Comparison of ENCODE assay signal across 1 cellular context in the genomic region with DNA sequence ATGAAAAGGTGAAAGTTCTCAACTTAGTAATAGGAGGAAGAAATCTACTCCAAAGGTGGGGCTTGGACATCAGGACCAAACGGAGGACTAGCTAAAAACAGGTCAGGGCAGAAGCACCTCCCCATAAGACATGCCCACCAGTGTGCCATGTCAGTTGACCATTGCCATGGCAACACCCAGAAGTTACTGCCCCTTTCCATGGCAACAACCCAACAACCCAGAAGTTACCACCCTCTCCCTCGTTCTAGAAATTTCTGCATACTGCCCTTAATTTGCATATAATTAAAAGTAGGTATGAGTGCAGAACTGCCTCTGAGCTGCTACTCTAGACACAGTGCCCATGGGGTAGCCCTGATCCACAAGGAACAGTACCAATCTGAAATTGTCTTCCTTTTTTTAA.
TF ChIP-seq lines count a peak whose summit lies in the region.

No MANE protein-coding gene starts in this region.

TF ChIP-seq in GM12878, 131 proteins besides CTCF, POLR2A, EP300 and RAD21:
- TF ChIP-seq, protein P1, sequence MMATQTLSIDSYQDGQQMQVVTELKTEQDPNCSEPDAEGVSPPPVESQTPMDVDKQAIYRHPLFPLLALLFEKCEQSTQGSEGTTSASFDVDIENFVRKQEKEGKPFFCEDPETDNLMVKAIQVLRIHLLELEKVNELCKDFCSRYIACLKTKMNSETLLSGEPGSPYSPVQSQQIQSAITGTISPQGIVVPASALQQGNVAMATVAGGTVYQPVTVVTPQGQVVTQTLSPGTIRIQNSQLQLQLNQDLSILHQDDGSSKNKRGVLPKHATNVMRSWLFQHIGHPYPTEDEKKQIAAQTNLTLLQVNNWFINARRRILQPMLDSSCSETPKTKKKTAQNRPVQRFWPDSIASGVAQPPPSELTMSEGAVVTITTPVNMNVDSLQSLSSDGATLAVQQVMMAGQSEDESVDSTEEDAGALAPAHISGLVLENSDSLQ (IDR thresholded peaks at IDR 0.05): peak; percentile 57; the same call in 1 of the 2 replicates
- TF ChIP-seq, protein P2, sequence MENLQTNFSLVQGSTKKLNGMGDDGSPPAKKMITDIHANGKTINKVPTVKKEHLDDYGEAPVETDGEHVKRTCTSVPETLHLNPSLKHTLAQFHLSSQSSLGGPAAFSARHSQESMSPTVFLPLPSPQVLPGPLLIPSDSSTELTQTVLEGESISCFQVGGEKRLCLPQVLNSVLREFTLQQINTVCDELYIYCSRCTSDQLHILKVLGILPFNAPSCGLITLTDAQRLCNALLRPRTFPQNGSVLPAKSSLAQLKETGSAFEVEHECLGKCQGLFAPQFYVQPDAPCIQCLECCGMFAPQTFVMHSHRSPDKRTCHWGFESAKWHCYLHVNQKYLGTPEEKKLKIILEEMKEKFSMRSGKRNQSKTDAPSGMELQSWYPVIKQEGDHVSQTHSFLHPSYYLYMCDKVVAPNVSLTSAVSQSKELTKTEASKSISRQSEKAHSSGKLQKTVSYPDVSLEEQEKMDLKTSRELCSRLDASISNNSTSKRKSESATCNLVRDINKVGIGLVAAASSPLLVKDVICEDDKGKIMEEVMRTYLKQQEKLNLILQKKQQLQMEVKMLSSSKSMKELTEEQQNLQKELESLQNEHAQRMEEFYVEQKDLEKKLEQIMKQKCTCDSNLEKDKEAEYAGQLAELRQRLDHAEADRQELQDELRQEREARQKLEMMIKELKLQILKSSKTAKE (IDR thresholded peaks at IDR 0.05; ENCODE audit: low read depth, poor library complexity, severe bottlenecking): no peak
